Comparison of ENCODE assay signal across 8 cellular contexts in genomic region chr20:29752644-29753409, GRCh38.
DNase-seq lines count a peak whose midpoint lies in the region; ATAC-seq, FAIRE-seq and TF ChIP-seq lines count a peak whose summit lies in the region.
"Not testable (repeated sequence)": the region's sequence is repeated elsewhere in the genome, so short reads cannot be mapped to it uniquely, and the experiment has no call there.

No MANE protein-coding gene starts in this region.

- peaks cover 13% of the 10 kb centered on the region for H3K4me1 Mint-ChIP-seq in activated CD4-positive, alpha-beta memory T cell treated with anti-CD3 and anti-CD28 coated beads for 36 hours (ENCODE audit: low read depth)
- H3K4me1 Mint-ChIP-seq in central memory CD8-positive, alpha-beta T cell = not testable (repeated sequence)

- not testable (repeated sequence) for H3K79me2 ChIP-seq in GM23248 (ENCODE audit: insufficient read depth)

- H2BK15ac ChIP-seq in neuronal stem cell (ENCODE audit: low read length) = not testable (repeated sequence)

- not testable (repeated sequence) for H3K9ac ChIP-seq in GM23248; neuronal stem cell (ENCODE audit: low read depth, low read length, poor library complexity)

- POLR2A ChIA-PET in A549 (lab: Yijun Ruan, JAX); Panc1 (lab: Charles Lee): not testable (repeated sequence)
- POLR2A ChIA-PET in activated CD4-positive, alpha-beta memory T cell treated with anti-CD3 and anti-CD28 coated beads for 36 hours (lab: Charles Lee) = interaction anchor here (1.2 kb wide), 1 partner anchor 256 kb away, joined by 4 read pairs; no protein-coding TSS in a partner anchor

- H4K91ac ChIP-seq in neuronal stem cell (ENCODE audit: low read depth, low read length, poor library complexity) = not testable (repeated sequence)

- not testable (repeated sequence) for H3K9me2 ChIP-seq in GM23248 (ENCODE audit: insufficient read depth)

- not testable (repeated sequence) for TF ChIP-seq EP300 in A549 (IDR thresholded peaks at IDR 0.05)

- H2AK5ac ChIP-seq in neuronal stem cell (ENCODE audit: low read depth, low read length) = not testable (repeated sequence)

- H3K27ac ChIP-seq in A549; GM23248; Panc1 (ENCODE audit: low read length); neuronal stem cell (replicated peaks; ENCODE audit: low read length): not testable (repeated sequence)

- H3K9me3 Mint-ChIP-seq in activated CD4-positive, alpha-beta memory T cell treated with anti-CD3 and anti-CD28 coated beads for 36 hours = peaks cover 31% of the 10 kb centered on the region
- H3K9me3 Mint-ChIP-seq in central memory CD8-positive, alpha-beta T cell = peaks cover 32% of the 10 kb centered on the region

- H3K27ac Mint-ChIP-seq in activated CD4-positive, alpha-beta memory T cell treated with anti-CD3 and anti-CD28 coated beads for 36 hours = peak overlapping the region; percentile 75
- H3K27ac Mint-ChIP-seq in central memory CD8-positive, alpha-beta T cell (ENCODE audit: low read depth) = peak overlapping the region; percentile 1

- H2BK5ac ChIP-seq in neuronal stem cell (ENCODE audit: low read length) = not testable (repeated sequence)

- H2BK12ac ChIP-seq in neuronal stem cell (ENCODE audit: low read length) = not testable (repeated sequence)

- H3K36me3 Mint-ChIP-seq in activated CD4-positive, alpha-beta memory T cell treated with anti-CD3 and anti-CD28 coated beads for 36 hours; central memory CD8-positive, alpha-beta T cell (ENCODE audit: insufficient read depth): not testable (repeated sequence)

- H3K4ac ChIP-seq in neuronal stem cell (ENCODE audit: low read length) = not testable (repeated sequence)

- TF ChIP-seq RAD21 in A549 (conservative IDR thresholded peaks at IDR 0.05 in 1 of 2, IDR thresholded peaks at IDR 0.05 in 1 of 2) = not testable (repeated sequence)

- not testable (repeated sequence) for H3F3A ChIP-seq in GM23248 (ENCODE audit: insufficient read depth)

- intact Hi-C loops in Panc1 (cut with micrococcal nuclease; ENCODE audit: unreplicated experiment); activated CD4-positive, alpha-beta memory T cell treated with anti-CD3 and anti-CD28 coated beads for 36 hours (cut with micrococcal nuclease): not testable (repeated sequence)

- not testable (repeated sequence) for H3K27me3 Mint-ChIP-seq in activated CD4-positive, alpha-beta memory T cell treated with anti-CD3 and anti-CD28 coated beads for 36 hours
- H3K27me3 Mint-ChIP-seq in central memory CD8-positive, alpha-beta T cell = peaks cover 18% of the 10 kb centered on the region

- not testable (repeated sequence) for H3K23ac ChIP-seq in neuronal stem cell (ENCODE audit: low read depth, low read length, poor library complexity)

- not testable (repeated sequence) for ATAC-seq in A549; Panc1; central memory CD8-positive, alpha-beta T cell (replicated peaks; ENCODE audit: extremely low read depth, poor library complexity, severe bottlenecking)

- not testable (repeated sequence) for H3K36me3 ChIP-seq in GM23248 (ENCODE audit: low read depth); Panc1 (ENCODE audit: control insufficient read depth, insufficient read depth, low read length); neuronal stem cell (replicated peaks in 1 of 2; ENCODE audit: control insufficient read depth in 2 of 2, insufficient read depth in 2 of 2, low read length in 2 of 2)

- not testable (repeated sequence) for BruUV-seq in Panc1 (replicated peaks; lab: Mats Ljungman, UMichigan)

- WGBS in A549 (ENCODE audit: missing lambda C conversion rate) = 52% methylated on average over 18 of the region's 23 CpGs
- WGBS in GM23248 (ENCODE audit: low coverage in 1 of 2, low lambda C conversion rate in 2 of 2, missing lambda C conversion rate in 2 of 2), 2 experiments = 32 to 35% methylated on average over 20 to 23 of the region's 23 CpGs
- WGBS in neuronal stem cell (ENCODE audit: extremely low coverage in 2 of 2, insufficient read length in 2 of 2, insufficient replicate concordance in 1 of 2), 2 donors = no CpG with 5 or more reads among the region's 23 CpGs

- TF ChIP-seq CTCF in A549 (IDR thresholded peaks at IDR 0.05); Panc1 (IDR thresholded peaks at IDR 0.05): not testable (repeated sequence)

- CTCF ChIA-PET in A549 (lab: Yijun Ruan, JAX); Panc1 (lab: Charles Lee); activated CD4-positive, alpha-beta memory T cell treated with anti-CD3 and anti-CD28 coated beads for 36 hours (lab: Charles Lee): not testable (repeated sequence)

- H3K14ac ChIP-seq in neuronal stem cell (ENCODE audit: low read length) = not testable (repeated sequence)

- H2AFZ ChIP-seq in GM23248 = not testable (repeated sequence)
- H2AFZ ChIP-seq in neuronal stem cell (ENCODE audit: low read length) = peak overlapping the region; percentile 29

- not testable (repeated sequence) for DNase-seq in A549 (ENCODE audit: low read depth in 1 of 2, low spot score in 1 of 2); Panc1 (ENCODE audit: low read depth, low spot score); central memory CD8-positive, alpha-beta T cell (ENCODE audit: low spot score in 2 of 2); neuronal stem cell (ENCODE audit: low spot score)
- DNase-seq in GM23248 = peak; percentile 5
- peak; percentile 70 for DNase-seq in activated CD4-positive, alpha-beta memory T cell treated with anti-CD3 and anti-CD28 coated beads for 36 hours
- peak; percentile 29 to 45 for DNase-seq in activated T-cell treated with anti-CD3 and anti-CD28 coated beads, Interleukin-2, amount 50 U/mL, for 48 hours
- DNase-seq in stimulated activated CD8-positive, alpha-beta memory T cell treated with anti-CD3 and anti-CD28 coated beads, Interleukin-15, amount 100 ng/mL, for 48 hours (ENCODE audit: low read depth in 2 of 2) = peak; percentile 11 to 50

- FAIRE-seq in A549 (lab: Jason Lieb, UNC) = not testable (repeated sequence)

- H4K8ac ChIP-seq in neuronal stem cell (ENCODE audit: low read depth, low read length) = not testable (repeated sequence)

- peak overlapping the region; percentile 53 for H3K4me3 Mint-ChIP-seq in activated CD4-positive, alpha-beta memory T cell treated with anti-CD3 and anti-CD28 coated beads for 36 hours
- peak overlapping the region; percentile 35 for H3K4me3 Mint-ChIP-seq in central memory CD8-positive, alpha-beta T cell

- not testable (repeated sequence) for H3K79me1 ChIP-seq in neuronal stem cell (ENCODE audit: low read depth, low read length)

- H3K4me1 ChIP-seq in A549; GM23248 (ENCODE audit: insufficient read depth); Panc1 (ENCODE audit: control insufficient read depth, insufficient read depth, low read length); neuronal stem cell (ENCODE audit: control insufficient read depth in 2 of 2, insufficient read depth in 1 of 2, low read depth in 1 of 2, low read length in 2 of 2): not testable (repeated sequence)

- TF ChIP-seq POLR2A in A549 (IDR thresholded peaks at IDR 0.05; ENCODE audit: low read length) = not testable (repeated sequence)

- not testable (repeated sequence) for H3K18ac ChIP-seq in neuronal stem cell (ENCODE audit: low read length)

- in situ Hi-C loops in GM23248 (cut with MboI); Panc1 (cut with HindIII; ENCODE audit: low pct_unique_long_range_greater_than_20kb, low sequenced_read_pairs): not testable (repeated sequence)

- peak overlapping the region; percentile 12; the same call in 1 of the 3 replicates for H3K4me2 ChIP-seq in A549
- H3K4me2 ChIP-seq in GM23248 (ENCODE audit: unreplicated experiment); neuronal stem cell (ENCODE audit: insufficient read depth, low read length, poor library complexity, severe bottlenecking): not testable (repeated sequence)

- not testable (repeated sequence) for H3K9me3 ChIP-seq in A549; GM23248 (ENCODE audit: low read depth); Panc1 (ENCODE audit: control insufficient read depth, insufficient read depth, low read depth, low read length); neuronal stem cell (replicated peaks in 1 of 2; ENCODE audit: control insufficient read depth in 2 of 2, insufficient read depth in 1 of 2, low read depth in 1 of 2, low read length in 2 of 2)

- H2BK120ac ChIP-seq in neuronal stem cell (ENCODE audit: low read depth, low read length) = not testable (repeated sequence)

- H4K20me1 ChIP-seq in GM23248 (ENCODE audit: insufficient read depth) = not testable (repeated sequence)

- H3K4me3 ChIP-seq in A549; GM23248; neuronal stem cell (ENCODE audit: low read length in 2 of 2): not testable (repeated sequence)
- H3K4me3 ChIP-seq in Panc1 (ENCODE audit: low read depth in 2 of 2, low read length in 2 of 2) = peak overlapping the region; percentile 20 to 55; a peak in 3 of 4 replicates

- not testable (repeated sequence) for H3K27me3 ChIP-seq in GM23248 (replicated peaks; ENCODE audit: insufficient read depth); Panc1 (ENCODE audit: control insufficient read depth, insufficient read depth, low read length); neuronal stem cell (ENCODE audit: control insufficient read depth in 3 of 3, insufficient read depth in 3 of 3, low read depth in 1 of 3, low read length in 3 of 3)
